Comparison of ENCODE assay signal across 31 cellular contexts in the genomic region with DNA sequence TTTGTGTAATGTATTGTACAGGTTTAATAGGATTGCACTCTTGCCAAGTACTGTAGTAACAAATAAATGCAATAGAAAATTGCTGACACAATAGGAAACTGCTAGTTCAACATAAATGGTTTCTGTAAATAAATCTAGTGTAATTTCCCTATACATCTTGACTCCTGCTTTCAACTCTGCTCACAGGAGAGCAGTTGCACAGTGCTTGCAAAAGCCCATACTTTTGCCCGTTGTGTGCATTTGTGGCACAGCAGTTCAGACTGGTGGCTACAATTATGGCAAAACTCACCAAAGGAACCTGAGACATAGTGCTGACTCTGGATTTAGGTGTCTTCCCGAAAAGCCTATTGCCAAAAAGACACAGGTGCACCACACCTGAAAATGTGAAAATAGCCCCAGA.
"Had no signal": no experiment of that assay in that cellular context is flagged by ENCODE, and none has a peak within 500 bp of the region (broad histone marks: within the 10 kb centered on the region; RNA-seq: fewer than 3 reads in every experiment).

No MANE protein-coding gene starts in this region.

- H3K36me3 ChIP-seq: brain microvascular endothelial cell, gastrocnemius medialis, left lung, lower lobe of right lung, right atrium auricular region, stomach, thyroid gland, upper lobe of left lung, vagina, WERI-Rb-1 had no signal

- DNase-seq: activated CD4-positive, alpha-beta memory T cell treated with anti-CD3 and anti-CD28 coated beads for 36 hours; activated CD4-positive, alpha-beta T cell treated with anti-CD3 and anti-CD28 coated beads, Interleukin-2, amount 10 ng/mL, durations not matched to agents 24 days and 14 days; activated gamma-delta T cell treated with Interleukin-2 at 50 U/mL for 16 hours; activated naive CD4-positive, alpha-beta T cell treated with anti-CD3 and anti-CD28 coated beads, Interleukin-2, amount 50 U/mL, for 16 hours; activated T-cell treated with anti-CD3 and anti-CD28 coated beads, Interleukin-2, amount 50 U/mL, for 4 hours; amniotic stem cell; brain microvascular endothelial cell; caudate nucleus; cortex of kidney; effector memory CD8-positive, alpha-beta T cell; erythroblast; gastrocnemius medialis; glutamatergic neuron; left lung; lower lobe of right lung; mesendoderm; natural killer cell; stimulated activated CD4-positive, alpha-beta T cell treated with anti-CD3 and anti-CD28 coated beads, Interleukin-15, amount 100 ng/mL, for 24 hours; stimulated activated CD4-positive, alpha-beta T cell treated with anti-CD3 and anti-CD28 coated beads, Interleukin-2, amount 100 ng/mL, for 24 hours; stimulated activated naive B cell treated with anti-CD40 and anti-IgM and Interleukin-4, amounts not matched to agents 10 μg/mL and 1 μg/mL and 100 μg/mL, for 72 hours; stomach; thyroid gland; upper lobe of left lung; WERI-Rb-1 had no signal

- H3K27ac ChIP-seq: brain microvascular endothelial cell, gastrocnemius medialis, left lung, lower lobe of right lung, right atrium auricular region, stomach, thyroid gland, upper lobe of left lung, vagina, WERI-Rb-1 had no signal

- H3K4me3 ChIP-seq: gastrocnemius medialis, left lung, lower lobe of right lung, right atrium auricular region, stomach, thyroid gland, upper lobe of left lung, vagina had no signal

- ATAC-seq: activated CD4-positive, CD25-positive, alpha-beta regulatory T cell treated with anti-CD3 and anti-CD28 coated beads, Interleukin-2, amount 50 U/mL, for 24 hours; activated T-cell treated with anti-CD3 and anti-CD28 coated beads, Interleukin-2, amount 50 U/mL, for 4 hours; activated T-helper 17 cell treated with anti-CD3 and anti-CD28 coated beads, Interleukin-2, amount 50 U/mL, for 72 hours; effector memory CD8-positive, alpha-beta T cell; gastrocnemius medialis; left lung; lower lobe of right lung; natural killer cell; stimulated activated naive B cell treated with anti-CD40 and anti-IgM and Interleukin-4, amounts not matched to agents 10 μg/mL and 1 μg/mL and 100 μg/mL, for 72 hours had no signal

- FAIRE-seq: astrocyte, islet of Langerhans, TTC549 had no signal

- H3K9me3 ChIP-seq: gastrocnemius medialis, left lung, lower lobe of right lung, right atrium auricular region, stomach, thyroid gland, upper lobe of left lung, vagina had no signal

- H3K27me3 ChIP-seq: brain microvascular endothelial cell, gastrocnemius medialis, left lung, right atrium auricular region, stomach, thyroid gland, upper lobe of left lung, vagina had no signal

- H3K4me1 ChIP-seq: gastrocnemius medialis, left lung, lower lobe of right lung, right atrium auricular region, stomach, thyroid gland, upper lobe of left lung, vagina had no signal
